ENCODE assay signal across 30 cellular contexts in genomic region chr5:72077390-72077789, GRCh38.
"Had no signal": no experiment of that assay in that cellular context is flagged by ENCODE, and none has a peak within 500 bp of the region (broad histone marks: within the 10 kb centered on the region; RNA-seq: fewer than 3 reads in every experiment).

No MANE protein-coding gene starts in this region.

- H3K4me1 ChIP-seq: ascending aorta had no signal

- H3K27me3 ChIP-seq: ascending aorta, cardiac muscle cell had no signal

- H3K27ac ChIP-seq: ascending aorta, cardiac muscle cell, VCaP had no signal

- DNase-seq: activated B cell treated with CpG ODN at 0.5 μM for 24 hours; activated CD4-positive, alpha-beta memory T cell treated with anti-CD3 and anti-CD28 coated beads, Interleukin-2, amount 10 ng/mL, durations not matched to agents 7 days and 5 days; activated CD4-positive, alpha-beta T cell treated with anti-CD3 and anti-CD28 coated beads for 4 hours; activated CD4-positive, alpha-beta T cell treated with anti-CD3 and anti-CD28 coated beads, Interleukin-2, amount 10 ng/mL, durations not matched to agents 7 days and 5 days; activated CD4-positive, alpha-beta T cell treated with anti-CD3 and anti-CD28 coated beads, Interleukin-2, amount 50 U/mL, for 48 hours; activated CD4-positive, CD25-positive, alpha-beta regulatory T cell treated with anti-CD3 and anti-CD28 coated beads, Interleukin-2, amount 50 U/mL, for 72 hours; activated CD8-positive, alpha-beta memory T cell treated with anti-CD3 and anti-CD28 coated beads for 24 hours; activated CD8-positive, alpha-beta memory T cell treated with anti-CD3 and anti-CD28 coated beads, Interleukin-2, amount 10 ng/mL, durations not matched to agents 7 days and 5 days; activated CD8-positive, alpha-beta memory T cell treated with anti-CD3 and anti-CD28 coated beads, Interleukin-2, amount 50 U/mL, for 48 hours; activated CD8-positive, alpha-beta T cell treated with anti-CD3 and anti-CD28 coated beads, Interleukin-2, amount 10 ng/mL, durations not matched to agents 7 days and 5 days; activated effector memory CD4-positive, alpha-beta T cell treated with Interleukin-2 at 50 U/mL for 16 hours; activated gamma-delta T cell; activated naive CD4-positive, alpha-beta T cell treated with anti-CD3 and anti-CD28 coated beads, Interleukin-2, amount 10 ng/mL, durations not matched to agents 7 days and 5 days; activated naive CD4-positive, alpha-beta T cell treated with Interleukin-2 at 50 U/mL for 16 hours; activated naive CD8-positive, alpha-beta T cell treated with anti-CD3 and anti-CD28 coated beads, Interleukin-2, amount 10 ng/mL, durations not matched to agents 7 days and 5 days; activated naive CD8-positive, alpha-beta T cell treated with anti-CD3 and anti-CD28 coated beads, Interleukin-2, amount 50 U/mL, for 24 hours; activated T-cell treated with anti-CD3 and anti-CD28 coated beads, Interleukin-2, amount 50 U/mL, for 24 hours; activated T-cell treated with anti-CD3 and anti-CD28 coated beads, Interleukin-2, amount 50 U/mL, for 48 hours; amygdala; anterior cingulate cortex; caudate nucleus; cerebellar nuclear complex; T-helper 1 cell; T-helper 2 cell; T-helper 9 cell had no signal

- H3K36me3 ChIP-seq: ascending aorta, cardiac muscle cell had no signal

- H3K9me3 ChIP-seq: ascending aorta had no signal

- H3K4me3 ChIP-seq: ascending aorta, cardiac muscle cell had no signal

- ATAC-seq: activated CD8-positive, alpha-beta memory T cell treated with anti-CD3 and anti-CD28 coated beads, Interleukin-2, amount 10 ng/mL, durations not matched to agents 7 days and 5 days; activated CD8-positive, alpha-beta T cell treated with anti-CD3 and anti-CD28 coated beads, Interleukin-2, amount 10 ng/mL, durations not matched to agents 7 days and 5 days; activated naive CD8-positive, alpha-beta T cell treated with anti-CD3 and anti-CD28 coated beads, Interleukin-2, amount 50 U/mL, for 24 hours had no signal

- FAIRE-seq: bronchial epithelial cell, TTC549 had no signal
